14 cellular contexts compared by ENCODE assay signal in genomic region chr16:66381585-66382170, GRCh38. TPM values are rescaled to one million over a fixed set of nuclear protein-coding genes. Genes with fewer than 3 reads are reported as not detected.
DNase-seq lines count a peak whose midpoint lies in the region; ATAC-seq and TF ChIP-seq lines count a peak whose summit lies in the region.
"Had no signal": no experiment of that assay in that cellular context is flagged by ENCODE, and none has a peak within 500 bp of the region (broad histone marks: within the 10 kb centered on the region; RNA-seq: fewer than 3 reads in every experiment).

No MANE protein-coding gene starts in this region.

- DNase-seq in SJCRH30 (no peak), endothelial cell (ENCODE audit: low spot score) (no peak), lung (ENCODE audit: low spot score) (no peak), thyroid gland (no peak), G401 (ENCODE audit: low spot score) (no peak), CD14-positive monocyte (ENCODE audit: low spot score) (no peak)
- no peak for DNase-seq in stimulated activated CD4-positive, alpha-beta T cell treated with anti-CD3 and anti-CD28 coated beads, Interleukin-4, amount 100 ng/mL, for 1 hour
- DNase-seq: activated CD4-positive, alpha-beta memory T cell treated with anti-CD3 and anti-CD28 coated beads for 36 hours; activated naive CD8-positive, alpha-beta T cell treated with anti-CD3 and anti-CD28 coated beads, Interleukin-2, amount 50 U/mL, for 24 hours; DMS53; NCI-H1694; NCI-H345; pancreas had no signal

- H3K27ac ChIP-seq in SJCRH30: peak overlapping the region; percentile 80
- H3K27ac ChIP-seq in lung (ENCODE audit: low read depth in 1 of 2, low read length in 1 of 2): peak overlapping the region; percentile 54 to 87
- H3K27ac ChIP-seq in thyroid gland: peak overlapping the region; percentile 30 to 41 (median 32)
- H3K27ac ChIP-seq: BLaER1 treated with 17β-estradiol and CSF1 and Interleukin-3, amounts not matched to agents 10 nM and 100 nM had no signal

- H3K9me3 Mint-ChIP-seq in endothelial cell (ENCODE audit: unreplicated experiment) (no peaks in the 10 kb centered on the region), CD14-positive monocyte (peaks cover 0 to 6% (median 1%) of the 10 kb centered on the region in 7 donors)

- H3K9me3 ChIP-seq in SJCRH30 (replicated peaks) (no peaks in the 10 kb centered on the region; the same call in 1 of the 2 replicates), lung (ENCODE audit: control insufficient read depth in 2 of 2, insufficient read depth in 1 of 2, low read length in 1 of 2) (peaks cover 0 to 4% of the 10 kb centered on the region in 2 donors), thyroid gland (no peaks in the 10 kb centered on the region)
- H3K9me3 ChIP-seq: BLaER1 treated with 17β-estradiol and CSF1 and Interleukin-3, amounts not matched to agents 10 nM and 100 nM; pancreas had no signal

- H3K4me1 Mint-ChIP-seq in endothelial cell (ENCODE audit: unreplicated experiment) (peaks cover 70% of the 10 kb centered on the region), CD14-positive monocyte (peaks cover 16% of the 10 kb centered on the region)
- H3K4me1 Mint-ChIP-seq: activated naive CD8-positive, alpha-beta T cell treated with anti-CD3 and anti-CD28 coated beads, Interleukin-2, amount 50 U/mL, for 24 hours had no signal

- peak overlapping the region; percentile 99 for H3K27ac Mint-ChIP-seq in endothelial cell (ENCODE audit: unreplicated experiment)
- H3K27ac Mint-ChIP-seq in CD14-positive monocyte: no peak overlapping the region
- H3K27ac Mint-ChIP-seq: activated CD4-positive, alpha-beta memory T cell treated with anti-CD3 and anti-CD28 coated beads for 36 hours; activated naive CD8-positive, alpha-beta T cell treated with anti-CD3 and anti-CD28 coated beads, Interleukin-2, amount 50 U/mL, for 24 hours had no signal

- no peaks in the 10 kb centered on the region for H3K36me3 ChIP-seq in SJCRH30
- H3K36me3 ChIP-seq in lung (ENCODE audit: control insufficient read depth in 2 of 2, insufficient read depth in 2 of 2, low read length in 2 of 2): no peaks in the 10 kb centered on the region
- H3K36me3 ChIP-seq in thyroid gland: no peaks in the 10 kb centered on the region
- H3K36me3 ChIP-seq: BLaER1 treated with 17β-estradiol and CSF1 and Interleukin-3, amounts not matched to agents 10 nM and 100 nM; pancreas had no signal

- H3K27me3 ChIP-seq in SJCRH30: no peaks in the 10 kb centered on the region
- H3K27me3 ChIP-seq in lung (ENCODE audit: control insufficient read depth, insufficient read depth): no peaks in the 10 kb centered on the region
- H3K27me3 ChIP-seq in thyroid gland: no peaks in the 10 kb centered on the region
- H3K27me3 ChIP-seq: BLaER1 treated with 17β-estradiol and CSF1 and Interleukin-3, amounts not matched to agents 10 nM and 100 nM; pancreas had no signal

- WGBS in lung, 2 donors: 55 to 67% methylated on average over 5 of the region's 5 CpGs
- whole genome bisulfite sequencing in thyroid gland, 2 donors: 86 to 87% methylated on average over 5 of the region's 5 CpGs

- H3K4me3 ChIP-seq in SJCRH30: no peak overlapping the region
- no peak overlapping the region for H3K4me3 ChIP-seq in lung
- H3K4me3 ChIP-seq in thyroid gland (replicated peaks in 1 of 3): no peak overlapping the region
- H3K4me3 ChIP-seq: BLaER1 treated with 17β-estradiol and CSF1 and Interleukin-3, amounts not matched to agents 10 nM and 100 nM; pancreas had no signal

- TF ChIP-seq POLR2A in thyroid gland (IDR thresholded peaks at IDR 0.05): no peak

- intact Hi-C loops in thyroid gland (cut with DNase I) (no loop called here), CD14-positive monocyte (cut with micrococcal nuclease) (no loop called here)

- H3K36me3 Mint-ChIP-seq in endothelial cell (ENCODE audit: low read depth, unreplicated experiment): peaks cover 65% of the 10 kb centered on the region
- no peaks in the 10 kb centered on the region for H3K36me3 Mint-ChIP-seq in CD14-positive monocyte
- H3K36me3 Mint-ChIP-seq: activated CD4-positive, alpha-beta memory T cell treated with anti-CD3 and anti-CD28 coated beads for 36 hours had no signal

- H3K27me3 Mint-ChIP-seq in endothelial cell (ENCODE audit: unreplicated experiment) (peaks cover 37% of the 10 kb centered on the region), CD14-positive monocyte (ENCODE audit: low read depth in 3 of 3) (peaks cover 0 to 8% (median 4%) of the 10 kb centered on the region in 3 donors)
- H3K27me3 Mint-ChIP-seq: activated CD4-positive, alpha-beta memory T cell treated with anti-CD3 and anti-CD28 coated beads for 36 hours had no signal

- H3K4me1 ChIP-seq in SJCRH30: peaks cover 28% of the 10 kb centered on the region
- peaks cover 0 to 18% of the 10 kb centered on the region in 2 donors for H3K4me1 ChIP-seq in lung (ENCODE audit: control insufficient read depth in 2 of 2, insufficient read depth in 2 of 2, low read length in 2 of 2)
- H3K4me1 ChIP-seq in thyroid gland: peaks cover 6 to 20% of the 10 kb centered on the region in 2 donors
- H3K4me1 ChIP-seq: pancreas had no signal

- in situ Hi-C loops in G401 (cut with HindIII; ENCODE audit: low sequenced_read_pairs): no loop called here

- H3K4me3 Mint-ChIP-seq in endothelial cell (ENCODE audit: unreplicated experiment) (peak overlapping the region; percentile 79), CD14-positive monocyte (no peak overlapping the region)
- H3K4me3 Mint-ChIP-seq: activated CD4-positive, alpha-beta memory T cell treated with anti-CD3 and anti-CD28 coated beads for 36 hours; activated naive CD8-positive, alpha-beta T cell treated with anti-CD3 and anti-CD28 coated beads, Interleukin-2, amount 50 U/mL, for 24 hours had no signal

- ATAC-seq in lung (ENCODE audit: insufficient read depth, low FRiP score): no peak
- ATAC-seq: activated naive CD8-positive, alpha-beta T cell treated with anti-CD3 and anti-CD28 coated beads, Interleukin-2, amount 50 U/mL, for 24 hours had no signal

- TF ChIP-seq CTCF in endothelial cell (IDR thresholded peaks at IDR 0.05; ENCODE audit: unreplicated experiment): no peak
- no peak for TF ChIP-seq CTCF in lung (IDR thresholded peaks at IDR 0.05; ENCODE audit: control extremely low read depth, extremely low read depth)
- TF ChIP-seq CTCF in thyroid gland (IDR thresholded peaks at IDR 0.05): no peak
- TF ChIP-seq CTCF in CD14-positive monocyte (IDR thresholded peaks at IDR 0.05): no peak

RNA-seq across cellular contexts. Expression of gene CDH5, which starts 15.2 kb away (rescaled TPM):
- total RNA-seq in SJCRH30 (2014; rRNA removed; shearing (Covaris generic)): 0.16 and 0.25 TPM in 2 replicates
- total RNA-seq in endothelial cell (ENCODE audit: unreplicated experiment) (1,308 TPM), lung (100 to 1,000 TPM in 1 of 2 donors, 10 to 100 TPM in 1; 80.2 to 196 TPM), thyroid gland (10 to 100 TPM; 56.0 to 90.0 (median 67.2) TPM)
- polyA plus RNA-seq in lung (10 to 100 TPM; 29.9 to 82.1 TPM), CD14-positive monocyte (under 1 TPM in 1 of 2 donors, not detected in 1; 0.22 TPM)
- not detected in 2 replicates for total RNA-seq in G401 (2014; rRNA removed; shearing (Covaris generic))
- total RNA-seq: activated CD4-positive, alpha-beta memory T cell treated with anti-CD3 and anti-CD28 coated beads for 36 hours had no signal

RNA-seq across cellular contexts. Expression of gene BEAN1, which starts 45.4 kb away (rescaled TPM):
- 0.84 and 0.87 TPM in 2 replicates for total RNA-seq in SJCRH30 (2014; rRNA removed; shearing (Covaris generic))
- total RNA-seq in endothelial cell (ENCODE audit: unreplicated experiment) (0.49 TPM), lung (1 to 10 TPM in 1 of 2 donors, under 1 TPM in 1; 0.31 to 3.2 TPM), thyroid gland (under 1 TPM in 2 of 4 donors, not detected in 2; 0.38 to 0.54 TPM)
- polyA plus RNA-seq in lung (under 1 TPM; 0.16 to 0.20 TPM), CD14-positive monocyte (under 1 TPM in 1 of 2 donors, not detected in 1; 0.81 TPM)
- not detected in 2 replicates for total RNA-seq in G401 (2014; rRNA removed; shearing (Covaris generic))
- total RNA-seq: activated CD4-positive, alpha-beta memory T cell treated with anti-CD3 and anti-CD28 coated beads for 36 hours had no signal

Comparison
In these comparisons a context has a peak if more than half of its experiments do, and no peak if none do; other contexts are left out.
1. RNA of gene CDH5, which starts 15.2 kb away (total RNA-seq): 1,308 TPM in endothelial cell (single experiment), 80.2 to 196 TPM in lung and 56.0 to 90.0 TPM in thyroid gland; 0.16 to 0.25 TPM in SJCRH30 and not detected in G401; every median in the first group is over 10 times any median in the second.
2. Peak in every context shown above with its lines, with median percentiles within 50 percentile points of each other: H3K27ac ChIP-seq.